In genomic region chr11:117231637-117232021, GRCh38 we compare ENCODE assay signal across 8 cellular contexts.
A peak's percentile ranks its signal among the peaks of the same experiment; 100 is the strongest.
DNase-seq lines count a peak whose midpoint lies in the region; ATAC-seq and TF ChIP-seq lines count a peak whose summit lies in the region.

No MANE protein-coding gene starts in this region.

- H3K4me1 ChIP-seq in muscle layer of colon (ENCODE audit: insufficient read depth, low read length): peaks cover 21% of the 10 kb centered on the region

- TF ChIP-seq CTCF in AG09309 (IDR thresholded peaks at IDR 0.05; ENCODE audit: control insufficient read depth, insufficient read depth, low read depth, low read length, missing control alignments) (no peak), cardiac fibroblast (IDR thresholded peaks at IDR 0.05; ENCODE audit: low read depth, low read length) (no peak)

- peak overlapping the region; percentile 100 for H3K27ac ChIP-seq in muscle layer of colon (ENCODE audit: low read depth, low read length)

- no peak for DNase-seq in AG09309 (ENCODE audit: low read depth)
- peak; percentile 30 for DNase-seq in HuH-7.5 (ENCODE audit: low spot score)
- no peak for DNase-seq in cardiac fibroblast (ENCODE audit: low read depth in 2 of 2)
- no peak for DNase-seq in LoVo (ENCODE audit: low spot score)
- no peak for DNase-seq in COLO668 (lab: John Stamatoyannopoulos, UW; ENCODE audit: unreplicated experiment)
- no peak for DNase-seq in NCI-H226

- H3K9me3 ChIP-seq in muscle layer of colon (ENCODE audit: low read length): no peaks in the 10 kb centered on the region

- H3K36me3 ChIP-seq in muscle layer of colon (ENCODE audit: insufficient read depth, low read length): peaks cover 31% of the 10 kb centered on the region

- H3K4me3 ChIP-seq in AG09309 (ENCODE audit: control insufficient read depth, low read depth, low read length) (peak overlapping the region; percentile 70), cardiac fibroblast (replicated peaks in 1 of 2; ENCODE audit: low read depth in 2 of 2, low read length in 2 of 2) (peak overlapping the region; percentile 94 to 96), muscle layer of colon (ENCODE audit: low read depth in 1 of 2, low read length in 2 of 2) (peak overlapping the region; percentile 91 to 95)

- H3K27me3 ChIP-seq in muscle layer of colon (ENCODE audit: control insufficient read depth in 1 of 2, insufficient read depth in 2 of 2, low read length in 2 of 2): no peaks in the 10 kb centered on the region

- no peak for ATAC-seq in GM19397 (IDR thresholded peaks at IDR 0.05; ENCODE audit: unreplicated experiment)

- peak overlapping the region; percentile 74 for H3K9ac ChIP-seq in muscle layer of colon (ENCODE audit: low read length)
